ENCODE assay signal across 16 cellular contexts in the genomic region with DNA sequence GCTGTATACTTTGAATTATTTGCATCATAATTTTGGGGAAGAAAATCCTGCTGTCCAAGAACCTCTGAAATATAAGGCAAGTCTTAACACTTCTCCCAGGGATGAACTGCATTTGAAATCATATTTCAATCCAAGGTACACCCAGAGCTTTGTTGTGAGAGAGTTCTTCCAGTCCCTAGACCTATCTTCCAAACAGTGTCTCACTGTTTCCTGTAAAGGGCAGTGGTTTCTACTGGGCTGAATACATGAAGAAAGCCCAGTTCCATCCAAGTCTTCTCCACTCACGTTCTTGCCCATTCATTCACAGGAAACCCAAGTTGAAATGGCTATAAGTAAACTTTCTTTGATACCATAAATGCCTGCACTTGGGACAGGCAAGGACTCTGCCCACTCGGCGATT.
A peak's percentile ranks its signal among the peaks of the same experiment; 100 is the strongest.
DNase-seq lines count a peak whose midpoint lies in the region; ATAC-seq and TF ChIP-seq lines count a peak whose summit lies in the region.
"Had no signal": no experiment of that assay in that cellular context is flagged by ENCODE, and none has a peak within 500 bp of the region (broad histone marks: within the 10 kb centered on the region; RNA-seq: fewer than 3 reads in every experiment).

No MANE protein-coding gene starts in this region.

- H3K4me2 ChIP-seq in BLaER1 treated with 17β-estradiol and CSF1 and Interleukin-3, amounts not matched to agents 10 nM and 100 nM = peak overlapping the region; percentile 2 to 76 (median 31); a peak in 17 of 22 replicates
- peak overlapping the region; percentile 40 for H3K4me2 ChIP-seq in hepatocyte

- H3K36me3 Mint-ChIP-seq in IgD-negative memory B cell = no peaks in the 10 kb centered on the region

- H3K9me2 ChIP-seq in hepatocyte (replicated peaks; ENCODE audit: insufficient read depth) = no peaks in the 10 kb centered on the region

- TF ChIP-seq POLR2A in thyroid gland (IDR thresholded peaks at IDR 0.05) = no peak

- DNase-seq in hepatocyte (ENCODE audit: low spot score) = no peak
- no peak for DNase-seq in thyroid gland
- no peak for DNase-seq in HAP-1 (ENCODE audit: low spot score in 2 of 2)
- DNase-seq in colonic mucosa = no peak
- DNase-seq in NOMO-1 treated with DMSO at 0.1 percent for 48 hours (lab: John Stamatoyannopoulos, UW; ENCODE audit: unreplicated experiment) = no peak
- DNase-seq: activated CD4-positive, alpha-beta memory T cell treated with anti-CD3 and anti-CD28 coated beads, Interleukin-2, amount 10 ng/mL, durations not matched to agents 7 days and 5 days; naive B cell; NCI-H1417 had no signal

- H3K27ac Mint-ChIP-seq in IgD-negative memory B cell = peak overlapping the region; percentile 94 to 96 (median 96)
- H3K27ac Mint-ChIP-seq: activated CD4-positive, alpha-beta memory T cell treated with anti-CD3 and anti-CD28 coated beads, Interleukin-2, amount 10 ng/mL, durations not matched to agents 7 days and 5 days; progenitor cell of endocrine pancreas had no signal

- in situ Hi-C loops in HAP-1 (cut with MboI; ENCODE audit: low sequenced_read_pairs) = no loop called here

- no peaks in the 10 kb centered on the region for H3K27me3 ChIP-seq in BLaER1 treated with 17β-estradiol and CSF1 and Interleukin-3, amounts not matched to agents 10 nM and 100 nM
- H3K27me3 ChIP-seq in hepatocyte (no peaks in the 10 kb centered on the region), thyroid gland (no peaks in the 10 kb centered on the region), HAP-1 (ENCODE audit: low read depth) (no peaks in the 10 kb centered on the region), colonic mucosa (no peaks in the 10 kb centered on the region)
- H3K27me3 ChIP-seq: gastroesophageal sphincter had no signal

- H3K9me3 ChIP-seq in BLaER1 treated with 17β-estradiol and CSF1 and Interleukin-3, amounts not matched to agents 10 nM and 100 nM (replicated peaks in 1 of 11) = peaks cover 0 to 10% (median 0%) of the 10 kb centered on the region in 11 experiments; a peak in 6 of 22 replicates
- H3K9me3 ChIP-seq in hepatocyte (ENCODE audit: low read depth) (no peaks in the 10 kb centered on the region), thyroid gland (no peaks in the 10 kb centered on the region), HAP-1 (no peaks in the 10 kb centered on the region), colonic mucosa (no peaks in the 10 kb centered on the region)
- H3K9me3 ChIP-seq: gastroesophageal sphincter had no signal

- H2AFZ ChIP-seq in hepatocyte = no peak overlapping the region

- H3K27me3 Mint-ChIP-seq in IgD-negative memory B cell = no peaks in the 10 kb centered on the region
- H3K27me3 Mint-ChIP-seq: activated CD4-positive, alpha-beta memory T cell treated with anti-CD3 and anti-CD28 coated beads, Interleukin-2, amount 10 ng/mL, durations not matched to agents 7 days and 5 days; naive B cell had no signal

- H3K4me1 Mint-ChIP-seq in IgD-negative memory B cell = peaks cover 33 to 48% (median 35%) of the 10 kb centered on the region in 3 donors

- peaks cover 12 to 86% (median 26%) of the 10 kb centered on the region in 10 experiments; a peak in 19 of 20 replicates for H3K4me1 ChIP-seq in BLaER1 treated with 17β-estradiol and CSF1 and Interleukin-3, amounts not matched to agents 10 nM and 100 nM
- peaks cover 17% of the 10 kb centered on the region for H3K4me1 ChIP-seq in hepatocyte (ENCODE audit: insufficient read depth)
- no peaks in the 10 kb centered on the region for H3K4me1 ChIP-seq in thyroid gland
- no peaks in the 10 kb centered on the region for H3K4me1 ChIP-seq in HAP-1
- H3K4me1 ChIP-seq in colonic mucosa = no peaks in the 10 kb centered on the region

- H3K9ac ChIP-seq in BLaER1 treated with 17β-estradiol and CSF1 and Interleukin-3, amounts not matched to agents 10 nM and 100 nM = no peak overlapping the region
- H3K9ac ChIP-seq in colonic mucosa (ENCODE audit: low read depth in 2 of 2, low read length in 2 of 2) = no peak overlapping the region

- TF ChIP-seq CTCF in hepatocyte (IDR thresholded peaks at IDR 0.05; ENCODE audit: poor library complexity) = no peak
- no peak for TF ChIP-seq CTCF in thyroid gland (IDR thresholded peaks at IDR 0.05)
- no peak for TF ChIP-seq CTCF in colonic mucosa (IDR thresholded peaks at IDR 0.05)

- intact Hi-C loops in thyroid gland (cut with DNase I) = no loop called here
- intact Hi-C loops in colonic mucosa (cut with DNase I) = no loop called here

- peak; percentile 8 for ATAC-seq in GM19452 (IDR thresholded peaks at IDR 0.05; ENCODE audit: unreplicated experiment)
- ATAC-seq: HCT116 had no signal

- H3K36me3 ChIP-seq in BLaER1 treated with 17β-estradiol and CSF1 and Interleukin-3, amounts not matched to agents 10 nM and 100 nM = no peaks in the 10 kb centered on the region
- H3K36me3 ChIP-seq in hepatocyte (replicated peaks; ENCODE audit: insufficient read depth, low read depth) (no peaks in the 10 kb centered on the region), thyroid gland (no peaks in the 10 kb centered on the region), HAP-1 (replicated peaks) (no peaks in the 10 kb centered on the region), colonic mucosa (no peaks in the 10 kb centered on the region)
- H3K36me3 ChIP-seq: gastroesophageal sphincter had no signal

- 54% methylated on average over 3 of the region's 3 CpGs for WGBS in hepatocyte (ENCODE audit: low lambda C conversion rate, missing lambda C conversion rate)
- WGBS in thyroid gland, 2 donors = 83 to 84% methylated on average over 3 of the region's 3 CpGs

- no peaks in the 10 kb centered on the region for H3K79me2 ChIP-seq in hepatocyte

- H3K27ac ChIP-seq in BLaER1 treated with 17β-estradiol and CSF1 and Interleukin-3, amounts not matched to agents 10 nM and 100 nM = no peak overlapping the region; a peak in 1 of 22 replicates
- peak overlapping the region; percentile 35 for H3K27ac ChIP-seq in hepatocyte
- no peak overlapping the region for H3K27ac ChIP-seq in thyroid gland
- no peak overlapping the region for H3K27ac ChIP-seq in colonic mucosa
- H3K27ac ChIP-seq: gastroesophageal sphincter, HL-60, SK-N-MC had no signal

- H3K9me3 Mint-ChIP-seq in IgD-negative memory B cell = peaks cover 4 to 14% (median 7%) of the 10 kb centered on the region in 3 donors
- H3K9me3 Mint-ChIP-seq: activated CD4-positive, alpha-beta memory T cell treated with anti-CD3 and anti-CD28 coated beads, Interleukin-2, amount 10 ng/mL, durations not matched to agents 7 days and 5 days had no signal

- no peak overlapping the region for H3K4me3 ChIP-seq in BLaER1 treated with 17β-estradiol and CSF1 and Interleukin-3, amounts not matched to agents 10 nM and 100 nM
- H3K4me3 ChIP-seq in hepatocyte (no peak overlapping the region), thyroid gland (replicated peaks in 1 of 3) (no peak overlapping the region), HAP-1 (no peak overlapping the region), colonic mucosa (no peak overlapping the region)
- H3K4me3 ChIP-seq: gastroesophageal sphincter, SK-N-MC had no signal

- no peaks in the 10 kb centered on the region for H4K20me1 ChIP-seq in BLaER1 treated with 17β-estradiol and CSF1 and Interleukin-3, amounts not matched to agents 10 nM and 100 nM
- no peaks in the 10 kb centered on the region for H4K20me1 ChIP-seq in hepatocyte (ENCODE audit: insufficient read depth, poor library complexity, severe bottlenecking)

- peak overlapping the region in 2 of 4 donors; percentile 28 to 77 for H3K4me3 Mint-ChIP-seq in IgD-negative memory B cell
- H3K4me3 Mint-ChIP-seq: activated CD4-positive, alpha-beta memory T cell treated with anti-CD3 and anti-CD28 coated beads, Interleukin-2, amount 10 ng/mL, durations not matched to agents 7 days and 5 days had no signal
